Comparison of ENCODE assay signal across 17 cellular contexts in the genomic region with DNA sequence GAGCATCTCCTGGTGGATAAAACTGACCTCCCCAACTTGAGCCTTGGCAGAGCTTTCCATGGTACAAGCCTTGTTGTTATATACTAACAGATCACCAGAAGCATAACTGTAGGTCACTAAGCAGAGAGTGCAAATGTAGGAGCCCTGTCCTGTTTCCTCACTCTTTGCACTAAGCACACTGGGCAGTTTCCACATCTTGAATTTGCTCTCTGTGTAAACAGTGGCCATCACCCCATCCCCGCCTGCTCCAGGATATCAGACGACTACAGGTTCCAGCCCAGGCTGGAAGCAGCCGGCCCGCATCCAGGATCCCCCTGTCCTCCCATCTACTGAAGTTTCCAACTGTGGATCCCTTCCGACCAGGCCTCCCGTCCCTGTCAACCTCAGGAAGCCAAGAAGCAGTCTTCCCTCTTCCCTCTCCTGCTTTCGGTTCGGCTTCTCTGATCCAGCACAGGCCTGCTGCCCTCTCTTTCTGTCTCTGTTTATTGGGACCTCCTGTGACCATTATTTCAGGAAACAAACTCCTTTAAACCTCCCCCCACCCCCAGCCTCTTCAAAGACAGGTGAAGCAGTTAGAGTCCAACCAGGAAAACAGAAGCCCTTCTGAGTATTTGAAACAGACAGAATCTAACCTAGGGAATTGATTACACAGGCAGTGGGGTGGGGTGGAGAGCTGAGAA. TPM values are rescaled to one million over a fixed set of nuclear protein-coding genes. Genes with fewer than 3 reads are reported as not detected.
DNase-seq lines count a peak whose midpoint lies in the region; ATAC-seq and TF ChIP-seq lines count a peak whose summit lies in the region.
"Had no signal": no experiment of that assay in that cellular context is flagged by ENCODE, and none has a peak within 500 bp of the region (broad histone marks: within the 10 kb centered on the region; RNA-seq: fewer than 3 reads in every experiment).

No MANE protein-coding gene starts in this region.

- no peak overlapping the region for H3K4me3 ChIP-seq in Caco-2 (ENCODE audit: low read depth, low read length)
- H3K4me3 ChIP-seq in sigmoid colon = no peak overlapping the region
- H3K4me3 ChIP-seq: K562 had no signal

- ATAC-seq in HG02759 (IDR thresholded peaks at IDR 0.05; ENCODE audit: unreplicated experiment) (no peak), GM19324 (IDR thresholded peaks at IDR 0.05; ENCODE audit: low FRiP score, unreplicated experiment) (no peak), GM18517 (IDR thresholded peaks at IDR 0.05; ENCODE audit: unreplicated experiment) (no peak)
- ATAC-seq: PC-3 had no signal

- H3K36me3 Mint-ChIP-seq in Caco-2 (ENCODE audit: insufficient read depth, unreplicated experiment) (peaks cover 6% of the 10 kb centered on the region), HFFc6 (ENCODE audit: low read depth) (no peaks in the 10 kb centered on the region), nephron progenitor cell (ENCODE audit: low read depth) (peaks cover 11% of the 10 kb centered on the region)
- H3K36me3 Mint-ChIP-seq: CD14-positive monocyte had no signal

- BruUV-seq in Caco-2 (replicated peaks; lab: Mats Ljungman, UMichigan) = no TSS peak

- intact Hi-C loops in Caco-2 (cut with micrococcal nuclease; ENCODE audit: unreplicated experiment) (no loop called here), sigmoid colon (cut with DNase I) (no loop called here)

- no peak for TF ChIP-seq POLR2A in sigmoid colon (IDR thresholded peaks at IDR 0.05)

- 83 to 86% methylated on average over 8 of the region's 8 CpGs for WGBS in sigmoid colon, 2 donors

- peaks cover 40% of the 10 kb centered on the region for H3K4me1 Mint-ChIP-seq in Caco-2 (ENCODE audit: low read depth, unreplicated experiment)
- H3K4me1 Mint-ChIP-seq in HFFc6 (ENCODE audit: low read depth) = no peaks in the 10 kb centered on the region
- H3K4me1 Mint-ChIP-seq in nephron progenitor cell = peaks cover 56% of the 10 kb centered on the region

- H3K36me3 ChIP-seq in Caco-2 (ENCODE audit: control insufficient read depth, insufficient read depth, low read length) (no peaks in the 10 kb centered on the region), sigmoid colon (no peaks in the 10 kb centered on the region)

- H3K27me3 Mint-ChIP-seq in Caco-2 (ENCODE audit: insufficient read depth, unreplicated experiment) (no peaks in the 10 kb centered on the region), HFFc6 (ENCODE audit: insufficient read depth) (peaks cover 55% of the 10 kb centered on the region), nephron progenitor cell (ENCODE audit: low read depth, poor library complexity) (peaks cover 11% of the 10 kb centered on the region)

- TF ChIP-seq EP300 in sigmoid colon (IDR thresholded peaks at IDR 0.05) = no peak

- H3K27me3 ChIP-seq in Caco-2 (replicated peaks; ENCODE audit: control insufficient read depth, insufficient read depth, low read length) = no peaks in the 10 kb centered on the region
- H3K27me3 ChIP-seq in sigmoid colon = no peaks in the 10 kb centered on the region

- DNase-seq in Caco-2 = no peak
- no peak for DNase-seq in HFFc6
- DNase-seq in nephron progenitor cell = no peak
- DNase-seq in sigmoid colon = peak; percentile 57
- DNase-seq: ACHN, HCEC 1CT, NCI-H1105 treated with DMSO at 0.1 percent for 48 hours, NCI-H187, NCI-H226, NCI-H526, PC-3 had no signal

- H3K27ac Mint-ChIP-seq in Caco-2 (ENCODE audit: unreplicated experiment) = peak overlapping the region; percentile 16
- H3K27ac Mint-ChIP-seq in HFFc6 = no peak overlapping the region
- peak overlapping the region; percentile 50 for H3K27ac Mint-ChIP-seq in nephron progenitor cell
- H3K27ac Mint-ChIP-seq: CD14-positive monocyte had no signal

- peaks cover 30% of the 10 kb centered on the region for H3K4me1 ChIP-seq in Caco-2
- no peaks in the 10 kb centered on the region for H3K4me1 ChIP-seq in sigmoid colon

- H3K9me3 Mint-ChIP-seq in Caco-2 (ENCODE audit: unreplicated experiment) = peaks cover 17% of the 10 kb centered on the region
- H3K9me3 Mint-ChIP-seq in HFFc6 = no peaks in the 10 kb centered on the region
- peaks cover 16% of the 10 kb centered on the region for H3K9me3 Mint-ChIP-seq in nephron progenitor cell

- CTCF ChIA-PET in Caco-2 (lab: Charles Lee) = no interaction called here

- TF ChIP-seq CTCF in Caco-2 (IDR thresholded peaks at IDR 0.05; ENCODE audit: insufficient read depth in 1 of 2, low read depth in 1 of 2, low read length in 1 of 2, severe bottlenecking in 1 of 2, unreplicated experiment in 1 of 2) (no peak), HFFc6 (IDR thresholded peaks at IDR 0.05) (no peak), nephron progenitor cell (IDR thresholded peaks at IDR 0.05) (no peak), sigmoid colon (IDR thresholded peaks at IDR 0.05) (no peak)

- no peak overlapping the region for H3K27ac ChIP-seq in sigmoid colon
- H3K27ac ChIP-seq: RWPE1 had no signal

- POLR2A ChIA-PET in Caco-2 (lab: Charles Lee) = no interaction called here

- H3K4me3 Mint-ChIP-seq in Caco-2 (ENCODE audit: unreplicated experiment) (no peak overlapping the region), HFFc6 (peak overlapping the region; percentile 31; the same call in 1 of the 2 replicates), nephron progenitor cell (no peak overlapping the region)
- H3K4me3 Mint-ChIP-seq: CD14-positive monocyte had no signal

- H3K9me3 ChIP-seq in Caco-2 (peaks cover 8% of the 10 kb centered on the region; the same call in 1 of the 2 replicates), sigmoid colon (no peaks in the 10 kb centered on the region)

RNA-seq across cellular contexts. Expression of a gene that starts 22.6 kb away (rescaled TPM):
- total RNA-seq in Caco-2 (2022) (10.1 and 12.8 TPM in 2 replicates), sigmoid colon (under 1 TPM; 0.16 to 0.83 (median 0.38) TPM)
- total RNA-seq in HFFc6 (2021; fragmentation: NEBNext Ultra II Directional; extraction: Animal tissue kit (Norgen Biotek cat#: 25700)) = not detected
- polyA plus RNA-seq in sigmoid colon = under 1 TPM in 2 of 3 donors, not detected in 1; under 0.01 to 0.23 TPM
- polyA plus RNA-seq: CD14-positive monocyte, K562 had no signal
